ENCODE assay signal across 22 cellular contexts in genomic region chr13:102312841-102313240, GRCh38.
"Had no signal": no experiment of that assay in that cellular context is flagged by ENCODE, and none has a peak within 500 bp of the region (broad histone marks: within the 10 kb centered on the region; RNA-seq: fewer than 3 reads in every experiment).

No MANE protein-coding gene starts in this region.

- FAIRE-seq: keratinocyte, small intestine had no signal

- H3K9me3 ChIP-seq: ascending aorta, prostate gland, right lobe of liver, stomach, testis had no signal

- H3K4me3 ChIP-seq: ascending aorta, prostate gland, right lobe of liver, stomach, testis had no signal

- H3K36me3 ChIP-seq: ascending aorta, prostate gland, right lobe of liver, stomach had no signal

- H3K4me1 ChIP-seq: prostate gland had no signal

- ATAC-seq: esophagus mucosa; left lobe of liver; right lobe of liver; stimulated activated effector memory CD8-positive, alpha-beta T cell treated with anti-CD3 and anti-CD28 coated beads, Interleukin-12 subunit alpha, Interleukin-12 subunit beta, amount 100 ng/mL, for 72 hours; T-helper 17 cell had no signal

- DNase-seq: activated CD4-positive, alpha-beta T cell treated with anti-CD3 and anti-CD28 coated beads for 1 hour; activated CD8-positive, alpha-beta memory T cell treated with anti-CD3 and anti-CD28 coated beads for 24 hours; activated CD8-positive, alpha-beta memory T cell treated with anti-CD3 and anti-CD28 coated beads, Interleukin-2, amount 50 U/mL, for 48 hours; activated effector memory CD4-positive, alpha-beta T cell treated with anti-CD3 and anti-CD28 coated beads, Interleukin-2, amount 50 U/mL, for 16 hours; activated naive CD4-positive, alpha-beta T cell treated with anti-CD3 and anti-CD28 coated beads, Interleukin-2, amount 50 U/mL, for 16 hours; activated T-cell treated with anti-CD3 and anti-CD28 coated beads, Interleukin-2, amount 50 U/mL, for 48 hours; cortex of kidney; effector CD4-positive, alpha-beta T cell; hypothalamus; right lobe of liver; small intestine; stimulated activated CD4-positive, alpha-beta T cell treated with anti-CD3 and anti-CD28 coated beads, Interleukin-4, amount 100 ng/mL, for 24 hours; stomach; T-helper 17 cell; testis had no signal

- H3K27ac ChIP-seq: ascending aorta, prostate gland, right lobe of liver, stomach, testis, VCaP had no signal

- H3K27me3 ChIP-seq: ascending aorta, right lobe of liver, stomach, testis had no signal
